Comparison of ENCODE assay signal across 8 cellular contexts in the genomic region with DNA sequence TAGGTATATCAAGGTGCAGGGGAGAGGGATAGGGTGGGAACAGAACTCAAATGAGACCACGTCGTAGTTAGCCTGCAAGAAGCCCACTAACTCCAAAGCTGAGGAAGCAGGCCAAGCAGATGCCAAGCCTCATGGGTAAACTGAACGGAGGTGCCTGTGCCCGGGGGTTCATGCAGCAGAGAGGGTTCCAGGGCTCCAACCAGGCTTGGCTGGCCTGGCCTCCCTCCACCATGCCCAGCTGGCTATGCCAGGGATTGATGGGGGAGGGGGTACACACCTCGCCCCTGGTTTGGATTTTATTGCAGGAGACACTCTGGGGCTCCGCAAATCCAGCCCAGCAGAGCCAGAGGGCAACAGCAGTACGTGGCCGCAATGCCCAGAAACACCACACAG. TPM values are rescaled to one million over a fixed set of nuclear protein-coding genes. Genes with fewer than 3 reads are reported as not detected.
A peak's percentile ranks its signal among the peaks of the same experiment; 100 is the strongest.
DNase-seq lines count a peak whose midpoint lies in the region; TF ChIP-seq lines count a peak whose summit lies in the region.
"Had no signal": no experiment of that assay in that cellular context is flagged by ENCODE, and none has a peak within 500 bp of the region (broad histone marks: within the 10 kb centered on the region; RNA-seq: fewer than 3 reads in every experiment).

No MANE protein-coding gene starts in this region.

- DNase-seq in Peyer's patch, result no peak
- DNase-seq in epithelial cell of prostate (ENCODE audit: low read depth, low spot score), result no peak
- DNase-seq in foreskin fibroblast, result no peak
- no peak for DNase-seq in hippocampal formation (lab: John Stamatoyannopoulos, UW)
- no peak for DNase-seq in prostate gland (ENCODE audit: low spot score)
- DNase-seq: activated naive CD4-positive, alpha-beta T cell treated with Interleukin-2 at 50 U/mL for 16 hours had no signal

- H3K27ac ChIP-seq in Peyer's patch, result peak overlapping the region; percentile 26 to 86 (median 62)
- peak overlapping the region; percentile 99 for H3K27ac ChIP-seq in epithelial cell of prostate
- H3K27ac ChIP-seq in prostate gland, result peak overlapping the region in 1 of 2 donors; percentile 20

- no peak overlapping the region for H3K4me3 ChIP-seq in Peyer's patch
- peak overlapping the region; percentile 40 for H3K4me3 ChIP-seq in skeletal muscle satellite cell (ENCODE audit: low read length)
- no peak overlapping the region for H3K4me3 ChIP-seq in foreskin fibroblast (ENCODE audit: low read depth in 1 of 2, low read length in 2 of 2)
- no peak overlapping the region for H3K4me3 ChIP-seq in prostate gland

- peak overlapping the region; percentile 71 for H3K4me2 ChIP-seq in skeletal muscle satellite cell (ENCODE audit: low read length)

- TF ChIP-seq CTCF in Peyer's patch (IDR thresholded peaks at IDR 0.05), result no peak
- TF ChIP-seq CTCF in foreskin fibroblast (IDR thresholded peaks at IDR 0.05; ENCODE audit: low read depth, low read length), result no peak
- no peak for TF ChIP-seq CTCF in prostate gland (IDR thresholded peaks at IDR 0.05)

- H3K4me1 ChIP-seq in Peyer's patch (peaks cover 0 to 91% (median 2%) of the 10 kb centered on the region in 4 donors), skeletal muscle satellite cell (ENCODE audit: control insufficient read depth, insufficient read depth, low read length) (peaks cover 93% of the 10 kb centered on the region), prostate gland (replicated peaks) (peaks cover 30% of the 10 kb centered on the region)

- H3K9me3 ChIP-seq in Peyer's patch, result no peaks in the 10 kb centered on the region
- H3K9me3 ChIP-seq in skeletal muscle satellite cell (replicated peaks; ENCODE audit: low read length), result no peaks in the 10 kb centered on the region
- H3K9me3 ChIP-seq in prostate gland, result no peaks in the 10 kb centered on the region

- H3K36me3 ChIP-seq in Peyer's patch, result no peaks in the 10 kb centered on the region
- H3K36me3 ChIP-seq in skeletal muscle satellite cell (ENCODE audit: insufficient read depth, low read length), result peaks cover 41% of the 10 kb centered on the region
- H3K36me3 ChIP-seq in prostate gland, result no peaks in the 10 kb centered on the region

- H3K9ac ChIP-seq in skeletal muscle satellite cell (ENCODE audit: low read depth, low read length), result peak overlapping the region; percentile 80

- intact Hi-C loops in prostate gland (cut with DNase I), result no loop called here

- H3K27me3 ChIP-seq in Peyer's patch (no peaks in the 10 kb centered on the region), skeletal muscle satellite cell (ENCODE audit: control insufficient read depth, insufficient read depth, low read length) (no peaks in the 10 kb centered on the region), prostate gland (replicated peaks; ENCODE audit: insufficient read depth) (no peaks in the 10 kb centered on the region)

- WGBS in prostate gland, result 69% methylated on average over 8 of the region's 8 CpGs

- TF ChIP-seq POLR2A in Peyer's patch (IDR thresholded peaks at IDR 0.05), result no peak
- TF ChIP-seq POLR2A in prostate gland (IDR thresholded peaks at IDR 0.05), result no peak

RNA-seq across cellular contexts. Expression of gene PXN, which starts 27.3 kb away (rescaled TPM):
- total RNA-seq in Peyer's patch, result 100 to 1,000 TPM; 138 to 204 (median 177) TPM
- 116 and 118 TPM in 2 replicates for total RNA-seq in skeletal muscle satellite cell (2012; rRNA removed)
- total RNA-seq in prostate gland, result 100 to 1,000 TPM in 1 of 2 donors, 10 to 100 TPM in 1; 58.3 to 113 TPM

RNA-seq across cellular contexts. Expression of gene RPLP0, which starts 37.3 kb away (rescaled TPM):
- total RNA-seq in Peyer's patch (1,000 to 10,000 TPM; 1,101 to 2,555 (median 1,343) TPM), prostate gland (1,000 to 10,000 TPM; 1,950 to 2,858 TPM)
- 2,666 and 4,433 TPM in 2 replicates for total RNA-seq in skeletal muscle satellite cell (2012; rRNA removed)

RNA-seq across cellular contexts. Expression of gene GCN1, which starts 43.7 kb away (rescaled TPM):
- total RNA-seq in Peyer's patch (100 to 1,000 TPM in 3 of 4 donors, 10 to 100 TPM in 1; 64.1 to 171 (median 126) TPM), prostate gland (100 to 1,000 TPM in 1 of 2 donors, 10 to 100 TPM in 1; 39.3 to 120 TPM)
- 117 and 149 TPM in 2 replicates for total RNA-seq in skeletal muscle satellite cell (2012; rRNA removed)

RNA-seq across cellular contexts. Expression of gene RNU4-2, which starts 53.5 kb away (rescaled TPM):
- under 1 TPM; under 0.01 TPM for total RNA-seq in Peyer's patch
- total RNA-seq in skeletal muscle satellite cell (2012; rRNA removed), result under 0.01 TPM in 2 replicates
- total RNA-seq in prostate gland, result under 1 TPM; under 0.01 TPM
- total RNA-seq: NCI-H460 had no signal

RNA-seq across cellular contexts. Expression of gene RNU4-1, which starts 54.8 kb away (rescaled TPM):
- total RNA-seq in Peyer's patch, result under 1 TPM; under 0.01 TPM
- under 0.01 TPM in 2 replicates for total RNA-seq in skeletal muscle satellite cell (2012; rRNA removed)
- total RNA-seq in prostate gland, result under 1 TPM; under 0.01 TPM
- total RNA-seq: NCI-H460 had no signal
